In genomic region chr5:168472329-168472728, GRCh38 we compare ENCODE assay signal across 12 cellular contexts. TPM values are rescaled to one million over a fixed set of nuclear protein-coding genes. Genes with fewer than 3 reads are reported as not detected.
DNase-seq lines count a peak whose midpoint lies in the region; ATAC-seq and TF ChIP-seq lines count a peak whose summit lies in the region.
"Had no signal": no experiment of that assay in that cellular context is flagged by ENCODE, and none has a peak within 500 bp of the region (broad histone marks: within the 10 kb centered on the region; RNA-seq: fewer than 3 reads in every experiment).

No MANE protein-coding gene starts in this region.

- in situ Hi-C loops in Caki2 (cut with HindIII; ENCODE audit: low pct_unique_long_range_greater_than_20kb, low sequenced_read_pairs): no loop called here

- H2BK12ac ChIP-seq in neuronal stem cell (ENCODE audit: low read length): no peak overlapping the region

- H3K4ac ChIP-seq in neuronal stem cell (ENCODE audit: low read length): no peak overlapping the region

- H3K79me1 ChIP-seq in neuronal stem cell (ENCODE audit: low read depth, low read length): no peaks in the 10 kb centered on the region

- H3K14ac ChIP-seq in neuronal stem cell (ENCODE audit: low read length): no peak overlapping the region

- H3K9me3 ChIP-seq in NT2/D1 (ENCODE audit: insufficient read depth, low read length) (no peaks in the 10 kb centered on the region), neuronal stem cell (replicated peaks in 1 of 2; ENCODE audit: control insufficient read depth in 2 of 2, insufficient read depth in 1 of 2, low read depth in 1 of 2, low read length in 2 of 2) (no peaks in the 10 kb centered on the region)
- H3K9me3 ChIP-seq: thoracic aorta had no signal

- peak; percentile 82 for DNase-seq in Caki2 (ENCODE audit: low read depth)
- DNase-seq in NT2/D1 (ENCODE audit: low read depth, low spot score): peak; percentile 44
- peak; percentile 90 to 93 for DNase-seq in cardiac fibroblast (ENCODE audit: low read depth in 2 of 2)
- no peak for DNase-seq in neuronal stem cell (ENCODE audit: low spot score)
- no peak for DNase-seq in activated CD4-positive, alpha-beta T cell treated with anti-CD3 and anti-CD28 coated beads for 1 hour
- DNase-seq: activated CD4-positive, alpha-beta T cell treated with anti-CD3 and anti-CD28 coated beads for 48 hours; naive thymus-derived CD8-positive, alpha-beta T cell; stimulated activated CD4-positive, alpha-beta T cell treated with anti-CD3 and anti-CD28 coated beads, Interleukin-4, amount 100 ng/mL, for 24 hours had no signal

- H2AK5ac ChIP-seq in neuronal stem cell (ENCODE audit: low read depth, low read length): no peak overlapping the region

- no peak overlapping the region for H3K18ac ChIP-seq in neuronal stem cell (ENCODE audit: low read length)

- H2AFZ ChIP-seq in neuronal stem cell (ENCODE audit: low read length): peak overlapping the region; percentile 23

- H3K27me3 ChIP-seq in NT2/D1 (ENCODE audit: insufficient read depth, insufficient read length): no peaks in the 10 kb centered on the region
- no peaks in the 10 kb centered on the region for H3K27me3 ChIP-seq in neuronal stem cell (ENCODE audit: control insufficient read depth in 3 of 3, insufficient read depth in 3 of 3, low read depth in 1 of 3, low read length in 3 of 3)

- H3K9ac ChIP-seq in NT2/D1 (ENCODE audit: insufficient read length, low read depth) (no peak overlapping the region), neuronal stem cell (ENCODE audit: low read depth, low read length, poor library complexity) (no peak overlapping the region)

- H2BK5ac ChIP-seq in neuronal stem cell (ENCODE audit: low read length): no peak overlapping the region

- no peak for ATAC-seq in HG02763 (IDR thresholded peaks at IDR 0.05; ENCODE audit: unreplicated experiment)
- ATAC-seq in HG03460 (IDR thresholded peaks at IDR 0.05; ENCODE audit: unreplicated experiment): no peak
- ATAC-seq in esophagus mucosa: no peak
- ATAC-seq: naive thymus-derived CD8-positive, alpha-beta T cell had no signal

- no peaks in the 10 kb centered on the region for H3K4me1 ChIP-seq in NT2/D1 (ENCODE audit: insufficient read depth, insufficient read length)
- H3K4me1 ChIP-seq in neuronal stem cell (ENCODE audit: control insufficient read depth in 2 of 2, insufficient read depth in 1 of 2, low read depth in 1 of 2, low read length in 2 of 2): peaks cover 0 to 9% of the 10 kb centered on the region in 2 donors

- no peak overlapping the region for H3K27ac ChIP-seq in neuronal stem cell (replicated peaks; ENCODE audit: low read length)
- H3K27ac ChIP-seq: thoracic aorta had no signal

- no peak overlapping the region for H2BK120ac ChIP-seq in neuronal stem cell (ENCODE audit: low read depth, low read length)

- H3K4me2 ChIP-seq in neuronal stem cell (ENCODE audit: insufficient read depth, low read length, poor library complexity, severe bottlenecking): no peak overlapping the region

- peak; percentile 59 for TF ChIP-seq CTCF in cardiac fibroblast (IDR thresholded peaks at IDR 0.05; ENCODE audit: low read depth, low read length)

- H2BK15ac ChIP-seq in neuronal stem cell (ENCODE audit: low read length): no peak overlapping the region

- H3K36me3 ChIP-seq in NT2/D1 (ENCODE audit: insufficient read depth, insufficient read length, low read length): peaks cover 22% of the 10 kb centered on the region
- H3K36me3 ChIP-seq in neuronal stem cell (replicated peaks in 1 of 2; ENCODE audit: control insufficient read depth in 2 of 2, insufficient read depth in 2 of 2, low read length in 2 of 2): peaks cover 3 to 16% of the 10 kb centered on the region in 2 donors
- H3K36me3 ChIP-seq: thoracic aorta had no signal

- H4K91ac ChIP-seq in neuronal stem cell (ENCODE audit: low read depth, low read length, poor library complexity): no peak overlapping the region

- no peak overlapping the region for H4K8ac ChIP-seq in neuronal stem cell (ENCODE audit: low read depth, low read length)

- no peak overlapping the region for H3K4me3 ChIP-seq in NT2/D1 (ENCODE audit: insufficient read length, low read depth)
- H3K4me3 ChIP-seq in cardiac fibroblast (replicated peaks in 1 of 2; ENCODE audit: low read depth in 2 of 2, low read length in 2 of 2): no peak overlapping the region
- H3K4me3 ChIP-seq in neuronal stem cell (ENCODE audit: low read length in 2 of 2): no peak overlapping the region
- H3K4me3 ChIP-seq: thoracic aorta had no signal

- no peak overlapping the region for H3K23ac ChIP-seq in neuronal stem cell (ENCODE audit: low read depth, low read length, poor library complexity)

- no CpG with 5 or more reads among the region's 5 CpGs for WGBS in neuronal stem cell (ENCODE audit: extremely low coverage in 2 of 2, insufficient read length in 2 of 2, insufficient replicate concordance in 1 of 2), 2 donors

RNA-seq across cellular contexts. Expression of gene RARS1, which starts 13.9 kb away (rescaled TPM):
- 248 and 273 TPM in 2 replicates for total RNA-seq in Caki2 (2014; rRNA removed; shearing (Covaris generic); ENCODE audit: low replicate concordance)
- polyA plus RNA-seq in neuronal stem cell (2013, experiment 1 of 2): 54.4 TPM
- 56.2 TPM for polyA plus RNA-seq in neuronal stem cell (2013, experiment 2 of 2)
- 73.4 TPM for total RNA-seq in esophagus mucosa

RNA-seq across cellular contexts. Expression of gene FBLL1, which starts 56.8 kb away (rescaled TPM):
- not detected in 2 replicates for total RNA-seq in Caki2 (2014; rRNA removed; shearing (Covaris generic); ENCODE audit: low replicate concordance)
- 1.6 TPM for polyA plus RNA-seq in neuronal stem cell (2013, experiment 1 of 2)
- 1.2 TPM for polyA plus RNA-seq in neuronal stem cell (2013, experiment 2 of 2)
- total RNA-seq in esophagus mucosa: not detected
- total RNA-seq: naive thymus-derived CD8-positive, alpha-beta T cell; thoracic aorta had no signal
- polyA plus RNA-seq: naive thymus-derived CD8-positive, alpha-beta T cell had no signal

Comparison
In these comparisons a context has a peak if more than half of its experiments do, and no peak if none do; other contexts are left out.
1. DNase-seq: peak in Caki2 (single experiment), NT2/D1 (single experiment) and cardiac fibroblast (2 of 2); none in neuronal stem cell (single experiment) and activated CD4-positive, alpha-beta T cell treated with anti-CD3 and anti-CD28 coated beads for 1 hour (single experiment).